ENCODE assay signal across 9 cellular contexts in the genomic region with DNA sequence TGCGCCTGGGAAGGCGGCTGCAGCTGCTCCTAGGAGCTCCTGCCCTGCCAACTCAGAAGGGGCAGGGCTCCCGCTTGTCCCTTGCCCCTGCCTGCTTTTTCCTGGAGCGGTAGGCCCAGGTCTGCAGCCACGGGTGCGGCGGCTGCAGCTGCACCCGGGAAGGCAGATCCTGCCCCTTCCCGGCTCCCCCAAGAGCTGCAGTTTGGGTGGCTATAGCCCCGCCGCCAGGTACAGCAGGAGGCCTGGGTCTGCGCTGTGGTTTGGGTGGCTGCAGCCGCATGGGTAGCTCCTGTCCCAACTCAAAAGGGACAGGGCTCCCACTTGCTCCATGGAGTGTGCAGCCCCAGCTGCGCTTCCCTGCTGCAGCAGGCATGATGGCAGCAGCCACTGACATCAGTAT.
"Had no signal": no experiment of that assay in that cellular context is flagged by ENCODE, and none has a peak within 500 bp of the region (broad histone marks: within the 10 kb centered on the region; RNA-seq: fewer than 3 reads in every experiment).

No MANE protein-coding gene starts in this region.

- H3K27ac ChIP-seq: GM23248 had no signal

- ATAC-seq: GM23338, HCT116 had no signal

- H2AFZ ChIP-seq: GM23248, GM23338 had no signal

- H3K9ac ChIP-seq: GM23248 had no signal

- DNase-seq: GM23248, GOT3, H7, H9, HCEC 1CT, HFFc6 had no signal

- H3K4me3 ChIP-seq: GM23248, GM23338, HAP-1 had no signal

- H3K4me2 ChIP-seq: GM23338 had no signal

- H3K36me3 ChIP-seq: HAP-1 had no signal

- H3K9me3 ChIP-seq: HAP-1 had no signal
